In the genomic region with DNA sequence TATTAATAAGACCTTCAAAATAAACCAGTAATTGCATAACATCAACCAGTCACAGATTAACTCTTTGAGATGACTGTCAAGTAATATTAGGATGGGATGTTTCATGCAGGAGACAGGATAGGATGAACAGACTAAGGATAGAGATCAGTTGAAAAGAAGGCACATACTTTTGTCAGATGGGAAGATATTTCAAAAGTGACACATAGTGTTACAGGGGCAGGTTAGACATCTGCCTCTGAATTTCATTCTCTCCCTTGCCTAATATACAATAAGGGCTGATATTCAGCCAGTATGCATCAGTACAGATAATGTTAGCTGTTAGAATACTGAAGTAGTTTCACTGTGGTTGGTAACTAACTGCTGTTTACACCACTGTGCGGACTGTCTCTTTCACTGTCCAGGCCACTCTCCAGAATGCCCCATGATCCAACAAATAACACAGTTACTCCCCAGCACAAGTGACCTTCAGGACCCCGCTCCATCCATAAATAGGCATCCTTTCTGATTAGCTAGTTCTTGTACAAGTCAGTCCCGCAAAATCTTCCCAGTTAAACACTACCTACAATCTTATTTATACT, we compare ENCODE assay signal across 15 cellular contexts. TPM values are rescaled to one million over a fixed set of nuclear protein-coding genes. Genes with fewer than 3 reads are reported as not detected.
"Had no signal": no experiment of that assay in that cellular context is flagged by ENCODE, and none has a peak within 500 bp of the region (broad histone marks: within the 10 kb centered on the region; RNA-seq: fewer than 3 reads in every experiment).

No MANE protein-coding gene starts in this region.

- ATAC-seq: activated T-cell treated with anti-CD3 and anti-CD28 coated beads, Interleukin-2, amount 50 U/mL, for 4 hours; effector memory CD8-positive, alpha-beta T cell; natural killer cell treated with Interleukin-12 subunit alpha and Interleukin-12 subunit beta and Interleukin-15 and Interleukin-18, amount 100 ng/mL, for 72 hours had no signal

- DNase-seq: activated CD4-positive, alpha-beta T cell treated with anti-CD3 and anti-CD28 coated beads, Interleukin-2, amount 50 U/mL, for 4 hours; activated CD4-positive, CD25-positive, alpha-beta regulatory T cell treated with anti-CD3 and anti-CD28 coated beads, Interleukin-2, amount 50 U/mL, for 72 hours; activated effector memory CD4-positive, alpha-beta T cell treated with anti-CD3 and anti-CD28 coated beads, Interleukin-2, amount 50 U/mL, for 16 hours; activated T-cell treated with anti-CD3 and anti-CD28 coated beads, Interleukin-2, amount 50 U/mL, for 4 hours; effector memory CD8-positive, alpha-beta T cell; hypothalamus; kidney glomerular epithelial cell; occipital lobe; tibial artery had no signal

- H3K4me3 Mint-ChIP-seq: activated T-cell treated with anti-CD3 and anti-CD28 coated beads, Interleukin-2, amount 50 U/mL, for 4 hours; effector memory CD8-positive, alpha-beta T cell; natural killer cell treated with Interleukin-12 subunit alpha and Interleukin-12 subunit beta and Interleukin-15 and Interleukin-18, amount 100 ng/mL, for 72 hours had no signal

- H3K27me3 ChIP-seq: tibial artery had no signal

- H3K9me3 ChIP-seq: tibial artery had no signal

- H3K4me3 ChIP-seq: lung, smooth muscle cell, tibial artery had no signal

- H3K27me3 Mint-ChIP-seq: effector memory CD8-positive, alpha-beta T cell; natural killer cell treated with Interleukin-12 subunit alpha and Interleukin-12 subunit beta and Interleukin-15 and Interleukin-18, amount 100 ng/mL, for 72 hours had no signal

- H3K27ac ChIP-seq: epithelial cell of prostate, tibial artery had no signal

- H3K27ac Mint-ChIP-seq: natural killer cell treated with Interleukin-12 subunit alpha and Interleukin-12 subunit beta and Interleukin-15 and Interleukin-18, amount 100 ng/mL, for 72 hours had no signal

RNA-seq across cellular contexts. Expression of gene PLN, which starts 22.1 kb away (rescaled TPM):
- total RNA-seq: astrocyte; natural killer cell treated with Interleukin-12 subunit alpha and Interleukin-12 subunit beta and Interleukin-15 and Interleukin-18, amount 100 ng/mL, for 72 hours; renal cortical epithelial cell had no signal
